19 cellular contexts compared by ENCODE assay signal in the genomic region with DNA sequence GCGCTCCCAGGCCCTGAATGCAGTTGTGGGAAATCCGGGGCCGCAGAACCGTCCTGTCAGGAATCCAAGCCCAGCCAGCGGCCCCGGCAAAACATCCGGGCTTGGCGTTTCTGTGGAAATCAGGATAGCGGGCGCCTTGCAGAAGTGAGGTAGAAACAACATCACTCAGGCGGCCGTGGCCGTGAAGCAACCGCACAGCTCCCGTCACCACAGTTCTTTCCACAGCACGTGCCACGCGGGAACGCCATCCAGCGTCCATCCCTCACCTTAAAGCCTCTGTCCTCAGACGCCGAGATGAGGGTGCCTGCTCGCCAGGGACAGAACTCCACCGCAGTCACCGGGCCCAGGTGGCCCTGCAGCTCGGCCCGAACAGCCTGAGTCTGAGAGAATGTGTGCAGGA. TPM values are rescaled to one million over a fixed set of nuclear protein-coding genes. Genes with fewer than 3 reads are reported as not detected.
A peak's percentile ranks its signal among the peaks of the same experiment; 100 is the strongest.
DNase-seq lines count a peak whose midpoint lies in the region; ATAC-seq and TF ChIP-seq lines count a peak whose summit lies in the region.
"Had no signal": no experiment of that assay in that cellular context is flagged by ENCODE, and none has a peak within 500 bp of the region (broad histone marks: within the 10 kb centered on the region; RNA-seq: fewer than 3 reads in every experiment).

No MANE protein-coding gene starts in this region.

- H3K27me3 Mint-ChIP-seq in progenitor cell of endocrine pancreas = no peaks in the 10 kb centered on the region
- H3K27me3 Mint-ChIP-seq: B cell; CD4-positive, alpha-beta T cell; CD8-positive, alpha-beta memory T cell had no signal

- no peak overlapping the region for H3K14ac ChIP-seq in mesenchymal stem cell (ENCODE audit: low read length in 2 of 2)

- no peak overlapping the region for H2BK5ac ChIP-seq in mesenchymal stem cell (ENCODE audit: low read depth, low read length, poor library complexity, severe bottlenecking)

- H4K8ac ChIP-seq in mesenchymal stem cell (ENCODE audit: low read length) = peak overlapping the region; percentile 41

- 98% methylated on average over 26 of the region's 27 CpGs for WGBS in esophagus muscularis mucosa
- 97% methylated on average over 27 of the region's 27 CpGs for WGBS in mesenchymal stem cell
- WGBS in sigmoid colon, 2 donors = 98% methylated on average over 27 of the region's 27 CpGs

- no peak overlapping the region for H3K27ac Mint-ChIP-seq in progenitor cell of endocrine pancreas
- H3K27ac Mint-ChIP-seq: B cell; CD4-positive, alpha-beta T cell; CD8-positive, alpha-beta memory T cell had no signal

- H3K23ac ChIP-seq in mesenchymal stem cell (ENCODE audit: low read length in 2 of 2) = no peak overlapping the region

- H3K9ac ChIP-seq in mesenchymal stem cell (ENCODE audit: low read length) = no peak overlapping the region
- H3K9ac ChIP-seq: BLaER1 treated with 17β-estradiol and CSF1 and Interleukin-3, amounts not matched to agents 10 nM and 100 nM had no signal

- TF ChIP-seq EP300 in esophagus muscularis mucosa (IDR thresholded peaks at IDR 0.05) = no peak
- TF ChIP-seq EP300 in sigmoid colon (IDR thresholded peaks at IDR 0.05) = no peak

- no peaks in the 10 kb centered on the region for H3K4me1 Mint-ChIP-seq in progenitor cell of endocrine pancreas (ENCODE audit: low read depth)
- H3K4me1 Mint-ChIP-seq: B cell had no signal

- TF ChIP-seq POLR2A in esophagus muscularis mucosa (IDR thresholded peaks at IDR 0.05; ENCODE audit: low read depth) (no peak), sigmoid colon (IDR thresholded peaks at IDR 0.05) (no peak)

- H3K18ac ChIP-seq in mesenchymal stem cell (ENCODE audit: low read depth in 1 of 2, low read length in 2 of 2) = no peak overlapping the region

- peaks cover 27 to 84% (median 56%) of the 10 kb centered on the region in 4 donors for H3K36me3 ChIP-seq in esophagus muscularis mucosa
- peaks cover 47 to 68% of the 10 kb centered on the region in 2 experiments for H3K36me3 ChIP-seq in mesenchymal stem cell (ENCODE audit: control insufficient read depth in 1 of 2, insufficient read depth in 2 of 2, low read depth in 1 of 2, low read length in 2 of 2)
- H3K36me3 ChIP-seq in sigmoid colon = peaks cover 0 to 76% (median 13%) of the 10 kb centered on the region in 4 donors
- peaks cover 45% of the 10 kb centered on the region for H3K36me3 ChIP-seq in BE2C

- H3K27ac ChIP-seq in esophagus muscularis mucosa (replicated peaks in 1 of 4) (no peak overlapping the region), mesenchymal stem cell (ENCODE audit: low read length, poor library complexity, severe bottlenecking) (no peak overlapping the region), sigmoid colon (no peak overlapping the region)
- H3K27ac ChIP-seq: 22Rv1; BLaER1 treated with 17β-estradiol and CSF1 and Interleukin-3, amounts not matched to agents 10 nM and 100 nM had no signal

- H3K9me3 ChIP-seq in esophagus muscularis mucosa (no peaks in the 10 kb centered on the region), mesenchymal stem cell (ENCODE audit: control insufficient read depth, low read length) (no peaks in the 10 kb centered on the region), sigmoid colon (no peaks in the 10 kb centered on the region), BE2C (no peaks in the 10 kb centered on the region)
- H3K9me3 ChIP-seq: BLaER1 treated with 17β-estradiol and CSF1 and Interleukin-3, amounts not matched to agents 10 nM and 100 nM had no signal

- H2BK15ac ChIP-seq in mesenchymal stem cell (ENCODE audit: low read depth, poor library complexity, severe bottlenecking) = no peak overlapping the region

- no peak overlapping the region for H3K4ac ChIP-seq in mesenchymal stem cell (ENCODE audit: low read depth in 1 of 2, low read length in 2 of 2)

- no peak overlapping the region for H4K91ac ChIP-seq in mesenchymal stem cell (ENCODE audit: low read length)

- no peak overlapping the region for H2AK5ac ChIP-seq in mesenchymal stem cell (ENCODE audit: low read length, severe bottlenecking)

- no peak overlapping the region for H3K4me3 Mint-ChIP-seq in progenitor cell of endocrine pancreas (ENCODE audit: low read depth)
- H3K4me3 Mint-ChIP-seq: B cell; CD14-positive monocyte; CD4-positive, alpha-beta T cell; CD8-positive, alpha-beta memory T cell had no signal

- TF ChIP-seq CTCF in GM10266 (IDR thresholded peaks at IDR 0.05; ENCODE audit: control insufficient read depth, insufficient read depth, low read depth, missing control alignments) (no peak), esophagus muscularis mucosa (IDR thresholded peaks at IDR 0.05) (no peak), progenitor cell of endocrine pancreas (IDR thresholded peaks at IDR 0.05; ENCODE audit: unreplicated experiment) (no peak), sigmoid colon (IDR thresholded peaks at IDR 0.05) (no peak), BE2C (IDR thresholded peaks at IDR 0.05; ENCODE audit: low read depth, low read length) (no peak)

- peaks cover 9% of the 10 kb centered on the region for H3K79me1 ChIP-seq in mesenchymal stem cell (replicated peaks; ENCODE audit: low read length, poor library complexity, severe bottlenecking)

- peaks cover 12% of the 10 kb centered on the region for H3K36me3 Mint-ChIP-seq in progenitor cell of endocrine pancreas (ENCODE audit: insufficient read depth)

- H3K9me3 Mint-ChIP-seq in progenitor cell of endocrine pancreas (ENCODE audit: low read depth) = no peaks in the 10 kb centered on the region
- H3K9me3 Mint-ChIP-seq: CD4-positive, alpha-beta T cell; CD8-positive, alpha-beta memory T cell had no signal

- intact Hi-C loops in esophagus muscularis mucosa (cut with DNase I) = no loop called here
- intact Hi-C loops in sciatic nerve (cut with DNase I) = no loop called here
- intact Hi-C loops in sigmoid colon (cut with DNase I) = no loop called here

- H3K4me1 ChIP-seq in esophagus muscularis mucosa = peaks cover 0 to 5% (median 0%) of the 10 kb centered on the region in 4 donors
- H3K4me1 ChIP-seq in mesenchymal stem cell (ENCODE audit: control insufficient read depth, insufficient read depth, low read depth, low read length) = no peaks in the 10 kb centered on the region
- no peaks in the 10 kb centered on the region for H3K4me1 ChIP-seq in sigmoid colon
- no peaks in the 10 kb centered on the region for H3K4me1 ChIP-seq in BE2C

- no peak overlapping the region for H2BK12ac ChIP-seq in mesenchymal stem cell (ENCODE audit: low read length in 2 of 2)

- H3K4me2 ChIP-seq in mesenchymal stem cell (ENCODE audit: low read length, poor library complexity, severe bottlenecking) = no peak overlapping the region
- H3K4me2 ChIP-seq: BLaER1 treated with 17β-estradiol and CSF1 and Interleukin-3, amounts not matched to agents 10 nM and 100 nM had no signal

- H2BK120ac ChIP-seq in mesenchymal stem cell (ENCODE audit: low read depth, low read length) = no peak overlapping the region

- H2AFZ ChIP-seq in mesenchymal stem cell (ENCODE audit: low read depth, low read length) = no peak overlapping the region

- no peak for ATAC-seq in sciatic nerve
- no peak for ATAC-seq in GM21576 (IDR thresholded peaks at IDR 0.05; ENCODE audit: unreplicated experiment)
- ATAC-seq: GM12878 had no signal

- H3K4me3 ChIP-seq in esophagus muscularis mucosa = no peak overlapping the region
- H3K4me3 ChIP-seq in mesenchymal stem cell (ENCODE audit: insufficient read depth in 1 of 2, low read depth in 1 of 2, low read length in 2 of 2) = no peak overlapping the region
- no peak overlapping the region for H3K4me3 ChIP-seq in sigmoid colon
- no peak overlapping the region for H3K4me3 ChIP-seq in BE2C (ENCODE audit: low read depth, low read length)
- H3K4me3 ChIP-seq: BLaER1 treated with 17β-estradiol and CSF1 and Interleukin-3, amounts not matched to agents 10 nM and 100 nM; GM12878 had no signal

- peak; percentile 2 for DNase-seq in GM10266 (ENCODE audit: extremely low spot score)
- peak; percentile 57 for DNase-seq in esophagus muscularis mucosa (ENCODE audit: extremely low spot score)
- no peak for DNase-seq in mesenchymal stem cell
- DNase-seq in sciatic nerve (ENCODE audit: low spot score) = peak; percentile 46
- DNase-seq in progenitor cell of endocrine pancreas (ENCODE audit: low spot score, unreplicated experiment) = no peak
- no peak for DNase-seq in sigmoid colon
- DNase-seq in BE2C = no peak
- DNase-seq: CD4-positive, alpha-beta T cell; CD8-positive, alpha-beta memory T cell; DMS53; DND-41; GOT3; HCEC 1CT had no signal

- H3K27me3 ChIP-seq in esophagus muscularis mucosa (no peaks in the 10 kb centered on the region), mesenchymal stem cell (ENCODE audit: control insufficient read depth in 1 of 2, insufficient read depth in 1 of 2, low read length in 2 of 2) (no peaks in the 10 kb centered on the region), sigmoid colon (no peaks in the 10 kb centered on the region), BE2C (no peaks in the 10 kb centered on the region)
- H3K27me3 ChIP-seq: BLaER1 treated with 17β-estradiol and CSF1 and Interleukin-3, amounts not matched to agents 10 nM and 100 nM had no signal

RNA-seq across cellular contexts. Expression of gene WDR27, which starts 34.1 kb away (rescaled TPM):
- total RNA-seq in esophagus muscularis mucosa (10 to 100 TPM in 3 of 4 donors, 1 to 10 TPM in 1; 9.3 to 18.4 (median 14.4) TPM), sciatic nerve (58.5 TPM), progenitor cell of endocrine pancreas (118 and 123 TPM in 2 replicates), sigmoid colon (10 to 100 TPM; 20.0 to 46.0 (median 24.6) TPM)
- polyA plus RNA-seq in mesenchymal stem cell (2013, experiment 1 of 2) = 7.1 TPM
- polyA plus RNA-seq in mesenchymal stem cell (2013, experiment 2 of 2) = 7.3 TPM
- 10 to 100 TPM in 1 of 3 donors, 1 to 10 TPM in 2; 1.2 to 18.1 (median 1.6) TPM for polyA plus RNA-seq in sigmoid colon
- 25.1 TPM for polyA plus RNA-seq in BE2C (2012; ENCODE audit: insufficient read depth, insufficient read length, low read depth)

RNA-seq across cellular contexts. Expression of gene C6orf120, which starts 34.2 kb away (rescaled TPM):
- total RNA-seq in esophagus muscularis mucosa (10 to 100 TPM; 25.3 to 35.6 (median 31.2) TPM), sciatic nerve (28.2 TPM), progenitor cell of endocrine pancreas (25.3 and 25.8 TPM in 2 replicates), sigmoid colon (10 to 100 TPM; 22.7 to 33.6 (median 30.3) TPM)
- 38.5 TPM for polyA plus RNA-seq in mesenchymal stem cell (2013, experiment 1 of 2)
- polyA plus RNA-seq in mesenchymal stem cell (2013, experiment 2 of 2) = 41.4 TPM
- 10 to 100 TPM; 10.2 to 12.2 (median 10.8) TPM for polyA plus RNA-seq in sigmoid colon
- 34.9 TPM for polyA plus RNA-seq in BE2C (2012; ENCODE audit: insufficient read depth, insufficient read length, low read depth)

RNA-seq across cellular contexts. Expression of gene PHF10, which starts 56.6 kb away (rescaled TPM):
- 10 to 100 TPM; 64.6 to 96.5 (median 78.0) TPM for total RNA-seq in esophagus muscularis mucosa
- polyA plus RNA-seq in mesenchymal stem cell (2013, experiment 1 of 2) = 19.9 TPM
- 19.4 TPM for polyA plus RNA-seq in mesenchymal stem cell (2013, experiment 2 of 2)
- 76.5 TPM for total RNA-seq in sciatic nerve
- 103 and 105 TPM in 2 replicates for total RNA-seq in progenitor cell of endocrine pancreas
- total RNA-seq in sigmoid colon = 10 to 100 TPM; 64.8 to 76.3 (median 72.0) TPM
- 10 to 100 TPM; 19.4 to 41.0 (median 27.6) TPM for polyA plus RNA-seq in sigmoid colon
- 20.5 TPM for polyA plus RNA-seq in BE2C (2012; ENCODE audit: insufficient read depth, insufficient read length, low read depth)

Comparison
In these comparisons a context has a peak if more than half of its experiments do, and no peak if none do; other contexts are left out.
1. DNase-seq: peak in GM10266 (single experiment), esophagus muscularis mucosa (single experiment) and sciatic nerve (single experiment); none in mesenchymal stem cell (single experiment), progenitor cell of endocrine pancreas (single experiment), sigmoid colon (single experiment) and BE2C (single experiment).